Comparison of ENCODE assay signal across 1 cellular context in the genomic region with DNA sequence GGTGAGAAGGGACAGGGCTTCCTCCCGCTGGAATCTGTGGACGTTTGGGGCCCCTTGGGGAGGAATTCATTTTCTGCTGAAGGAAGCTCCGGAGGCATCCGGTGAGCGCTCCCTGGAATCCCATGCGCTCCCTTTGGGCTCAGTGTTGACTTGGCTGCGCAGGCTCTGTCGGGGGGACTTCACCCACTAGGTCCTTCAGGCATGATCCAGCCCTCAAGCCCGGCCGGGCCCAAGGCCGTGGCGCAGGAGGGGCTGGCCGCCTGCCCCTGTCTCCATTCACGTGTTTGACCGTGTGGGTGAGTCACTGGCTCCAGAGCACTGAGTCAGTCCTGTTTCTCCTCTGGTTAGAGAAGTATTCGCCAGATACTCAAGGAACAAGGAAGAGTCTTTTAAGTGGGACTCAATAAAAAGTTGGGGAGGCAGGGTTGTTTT.
TF ChIP-seq lines count a peak whose summit lies in the region.

No MANE protein-coding gene starts in this region.

TF ChIP-seq in HepG2, 621 proteins besides CTCF, POLR2A, EP300 and RAD21 (continued from another document and continues in another):
- TF ChIP-seq NFKB2 (CRISPR knock-in tag; IDR thresholded peaks at IDR 0.05; ENCODE audit: borderline replicate concordance) (no peak; the same call in 1 of the 2 replicates), ZNF781 (CRISPR knock-in tag; IDR thresholded peaks at IDR 0.05; ENCODE audit: borderline replicate concordance, not compliant biosample characterization) (no peak), ZNF34 (CRISPR knock-in tag; IDR thresholded peaks at IDR 0.05; ENCODE audit: borderline replicate concordance) (no peak), NFIC (IDR thresholded peaks at IDR 0.05; ENCODE audit: low read length) (no peak), CBX2 (IDR thresholded peaks at IDR 0.05; ENCODE audit: low read depth, low read length) (no peak), CBX2 (CRISPR knock-in tag; IDR thresholded peaks at IDR 0.05; ENCODE audit: low read depth) (no peak), EED (CRISPR knock-in tag; IDR thresholded peaks at IDR 0.05) (no peak), POLR2AphosphoS2 (IDR thresholded peaks at IDR 0.05; ENCODE audit: low read depth, low read length) (no peak), ZNF234 (CRISPR knock-in tag; conservative IDR thresholded peaks at IDR 0.05) (no peak), NR2F6 (IDR thresholded peaks at IDR 0.05) (0 out of 2 replicates have a peak, but pooled peaks have one; percentile 0), NR2F6 (CRISPR knock-in tag; IDR thresholded peaks at IDR 0.05) (no peak), SRSF4 (IDR thresholded peaks at IDR 0.05; ENCODE audit: low read depth, low read length, poor library complexity, severe bottlenecking) (no peak), ISL2 (CRISPR knock-in tag; IDR thresholded peaks at IDR 0.05) (no peak), ATF7-NPFF (CRISPR knock-in tag; IDR thresholded peaks at IDR 0.05; ENCODE audit: low read depth) (no peak), ZNF160 (CRISPR knock-in tag; IDR thresholded peaks at IDR 0.05) (no peak), SRY (CRISPR knock-in tag; IDR thresholded peaks at IDR 0.05) (no peak; the same call in 1 of the 2 replicates), ZNF773 (CRISPR knock-in tag; IDR thresholded peaks at IDR 0.05; ENCODE audit: borderline replicate concordance) (no peak), RBM22 (optimal IDR thresholded peaks at IDR 0.05; ENCODE audit: low read length) (no peak), ERF (CRISPR knock-in tag; IDR thresholded peaks at IDR 0.05) (peak; percentile 62; the same call in 1 of the 2 replicates), ZNF138 (CRISPR knock-in tag; IDR thresholded peaks at IDR 0.05; ENCODE audit: low read depth) (no peak), XBP1 (CRISPR knock-in tag; IDR thresholded peaks at IDR 0.05) (no peak), ZNF446 (CRISPR knock-in tag; IDR thresholded peaks at IDR 0.05) (no peak), ZNF549 (CRISPR knock-in tag; IDR thresholded peaks at IDR 0.05) (no peak), ZNF546 (CRISPR knock-in tag; conservative IDR thresholded peaks at IDR 0.05) (no peak), ZSCAN22 (CRISPR knock-in tag; IDR thresholded peaks at IDR 0.05) (no peak), ZFYVE20 (CRISPR knock-in tag; IDR thresholded peaks at IDR 0.05; ENCODE audit: borderline replicate concordance, low read depth) (no peak), TEAD3 (CRISPR knock-in tag; optimal IDR thresholded peaks at IDR 0.05; ENCODE audit: borderline replicate concordance) (peak; percentile 79), MTF2 (CRISPR knock-in tag; IDR thresholded peaks at IDR 0.05; ENCODE audit: borderline replicate concordance) (no peak), ZNF567 (CRISPR knock-in tag; IDR thresholded peaks at IDR 0.05; ENCODE audit: borderline replicate concordance) (no peak), ZNF570 (CRISPR knock-in tag; IDR thresholded peaks at IDR 0.05; ENCODE audit: borderline replicate concordance) (no peak), KLF16 (CRISPR knock-in tag; IDR thresholded peaks at IDR 0.05) (peak in 1 of 2 experiments; percentile 55; a peak in 1 of 4 replicates), ZNF672 (CRISPR knock-in tag; IDR thresholded peaks at IDR 0.05) (no peak), NR2C2 (CRISPR knock-in tag; IDR thresholded peaks at IDR 0.05; ENCODE audit: borderline replicate concordance) (no peak), ZNF296 (CRISPR knock-in tag; conservative IDR thresholded peaks at IDR 0.05) (no peak)
- TF ChIP-seq, protein P1, sequence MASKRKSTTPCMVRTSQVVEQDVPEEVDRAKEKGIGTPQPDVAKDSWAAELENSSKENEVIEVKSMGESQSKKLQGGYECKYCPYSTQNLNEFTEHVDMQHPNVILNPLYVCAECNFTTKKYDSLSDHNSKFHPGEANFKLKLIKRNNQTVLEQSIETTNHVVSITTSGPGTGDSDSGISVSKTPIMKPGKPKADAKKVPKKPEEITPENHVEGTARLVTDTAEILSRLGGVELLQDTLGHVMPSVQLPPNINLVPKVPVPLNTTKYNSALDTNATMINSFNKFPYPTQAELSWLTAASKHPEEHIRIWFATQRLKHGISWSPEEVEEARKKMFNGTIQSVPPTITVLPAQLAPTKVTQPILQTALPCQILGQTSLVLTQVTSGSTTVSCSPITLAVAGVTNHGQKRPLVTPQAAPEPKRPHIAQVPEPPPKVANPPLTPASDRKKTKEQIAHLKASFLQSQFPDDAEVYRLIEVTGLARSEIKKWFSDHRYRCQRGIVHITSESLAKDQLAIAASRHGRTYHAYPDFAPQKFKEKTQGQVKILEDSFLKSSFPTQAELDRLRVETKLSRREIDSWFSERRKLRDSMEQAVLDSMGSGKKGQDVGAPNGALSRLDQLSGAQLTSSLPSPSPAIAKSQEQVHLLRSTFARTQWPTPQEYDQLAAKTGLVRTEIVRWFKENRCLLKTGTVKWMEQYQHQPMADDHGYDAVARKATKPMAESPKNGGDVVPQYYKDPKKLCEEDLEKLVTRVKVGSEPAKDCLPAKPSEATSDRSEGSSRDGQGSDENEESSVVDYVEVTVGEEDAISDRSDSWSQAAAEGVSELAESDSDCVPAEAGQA (IDR thresholded peaks at IDR 0.05; ENCODE audit: low read depth) = no peak
- TF ChIP-seq, protein P1 (CRISPR knock-in tag; IDR thresholded peaks at IDR 0.05; ENCODE audit: borderline replicate concordance) = no peak
- TF ChIP-seq, protein P2, sequence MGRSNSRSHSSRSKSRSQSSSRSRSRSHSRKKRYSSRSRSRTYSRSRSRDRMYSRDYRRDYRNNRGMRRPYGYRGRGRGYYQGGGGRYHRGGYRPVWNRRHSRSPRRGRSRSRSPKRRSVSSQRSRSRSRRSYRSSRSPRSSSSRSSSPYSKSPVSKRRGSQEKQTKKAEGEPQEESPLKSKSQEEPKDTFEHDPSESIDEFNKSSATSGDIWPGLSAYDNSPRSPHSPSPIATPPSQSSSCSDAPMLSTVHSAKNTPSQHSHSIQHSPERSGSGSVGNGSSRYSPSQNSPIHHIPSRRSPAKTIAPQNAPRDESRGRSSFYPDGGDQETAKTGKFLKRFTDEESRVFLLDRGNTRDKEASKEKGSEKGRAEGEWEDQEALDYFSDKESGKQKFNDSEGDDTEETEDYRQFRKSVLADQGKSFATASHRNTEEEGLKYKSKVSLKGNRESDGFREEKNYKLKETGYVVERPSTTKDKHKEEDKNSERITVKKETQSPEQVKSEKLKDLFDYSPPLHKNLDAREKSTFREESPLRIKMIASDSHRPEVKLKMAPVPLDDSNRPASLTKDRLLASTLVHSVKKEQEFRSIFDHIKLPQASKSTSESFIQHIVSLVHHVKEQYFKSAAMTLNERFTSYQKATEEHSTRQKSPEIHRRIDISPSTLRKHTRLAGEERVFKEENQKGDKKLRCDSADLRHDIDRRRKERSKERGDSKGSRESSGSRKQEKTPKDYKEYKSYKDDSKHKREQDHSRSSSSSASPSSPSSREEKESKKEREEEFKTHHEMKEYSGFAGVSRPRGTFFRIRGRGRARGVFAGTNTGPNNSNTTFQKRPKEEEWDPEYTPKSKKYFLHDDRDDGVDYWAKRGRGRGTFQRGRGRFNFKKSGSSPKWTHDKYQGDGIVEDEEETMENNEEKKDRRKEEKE (IDR thresholded peaks at IDR 0.05) = no peak
- TF ChIP-seq, protein P3, sequence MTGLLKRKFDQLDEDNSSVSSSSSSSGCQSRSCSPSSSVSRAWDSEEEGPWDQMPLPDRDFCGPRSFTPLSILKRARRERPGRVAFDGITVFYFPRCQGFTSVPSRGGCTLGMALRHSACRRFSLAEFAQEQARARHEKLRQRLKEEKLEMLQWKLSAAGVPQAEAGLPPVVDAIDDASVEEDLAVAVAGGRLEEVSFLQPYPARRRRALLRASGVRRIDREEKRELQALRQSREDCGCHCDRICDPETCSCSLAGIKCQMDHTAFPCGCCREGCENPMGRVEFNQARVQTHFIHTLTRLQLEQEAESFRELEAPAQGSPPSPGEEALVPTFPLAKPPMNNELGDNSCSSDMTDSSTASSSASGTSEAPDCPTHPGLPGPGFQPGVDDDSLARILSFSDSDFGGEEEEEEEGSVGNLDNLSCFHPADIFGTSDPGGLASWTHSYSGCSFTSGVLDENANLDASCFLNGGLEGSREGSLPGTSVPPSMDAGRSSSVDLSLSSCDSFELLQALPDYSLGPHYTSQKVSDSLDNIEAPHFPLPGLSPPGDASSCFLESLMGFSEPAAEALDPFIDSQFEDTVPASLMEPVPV (CRISPR knock-in tag; IDR thresholded peaks at IDR 0.05) = peak; percentile 56; the same call in 1 of the 2 replicates
- TF ChIP-seq, protein P4, sequence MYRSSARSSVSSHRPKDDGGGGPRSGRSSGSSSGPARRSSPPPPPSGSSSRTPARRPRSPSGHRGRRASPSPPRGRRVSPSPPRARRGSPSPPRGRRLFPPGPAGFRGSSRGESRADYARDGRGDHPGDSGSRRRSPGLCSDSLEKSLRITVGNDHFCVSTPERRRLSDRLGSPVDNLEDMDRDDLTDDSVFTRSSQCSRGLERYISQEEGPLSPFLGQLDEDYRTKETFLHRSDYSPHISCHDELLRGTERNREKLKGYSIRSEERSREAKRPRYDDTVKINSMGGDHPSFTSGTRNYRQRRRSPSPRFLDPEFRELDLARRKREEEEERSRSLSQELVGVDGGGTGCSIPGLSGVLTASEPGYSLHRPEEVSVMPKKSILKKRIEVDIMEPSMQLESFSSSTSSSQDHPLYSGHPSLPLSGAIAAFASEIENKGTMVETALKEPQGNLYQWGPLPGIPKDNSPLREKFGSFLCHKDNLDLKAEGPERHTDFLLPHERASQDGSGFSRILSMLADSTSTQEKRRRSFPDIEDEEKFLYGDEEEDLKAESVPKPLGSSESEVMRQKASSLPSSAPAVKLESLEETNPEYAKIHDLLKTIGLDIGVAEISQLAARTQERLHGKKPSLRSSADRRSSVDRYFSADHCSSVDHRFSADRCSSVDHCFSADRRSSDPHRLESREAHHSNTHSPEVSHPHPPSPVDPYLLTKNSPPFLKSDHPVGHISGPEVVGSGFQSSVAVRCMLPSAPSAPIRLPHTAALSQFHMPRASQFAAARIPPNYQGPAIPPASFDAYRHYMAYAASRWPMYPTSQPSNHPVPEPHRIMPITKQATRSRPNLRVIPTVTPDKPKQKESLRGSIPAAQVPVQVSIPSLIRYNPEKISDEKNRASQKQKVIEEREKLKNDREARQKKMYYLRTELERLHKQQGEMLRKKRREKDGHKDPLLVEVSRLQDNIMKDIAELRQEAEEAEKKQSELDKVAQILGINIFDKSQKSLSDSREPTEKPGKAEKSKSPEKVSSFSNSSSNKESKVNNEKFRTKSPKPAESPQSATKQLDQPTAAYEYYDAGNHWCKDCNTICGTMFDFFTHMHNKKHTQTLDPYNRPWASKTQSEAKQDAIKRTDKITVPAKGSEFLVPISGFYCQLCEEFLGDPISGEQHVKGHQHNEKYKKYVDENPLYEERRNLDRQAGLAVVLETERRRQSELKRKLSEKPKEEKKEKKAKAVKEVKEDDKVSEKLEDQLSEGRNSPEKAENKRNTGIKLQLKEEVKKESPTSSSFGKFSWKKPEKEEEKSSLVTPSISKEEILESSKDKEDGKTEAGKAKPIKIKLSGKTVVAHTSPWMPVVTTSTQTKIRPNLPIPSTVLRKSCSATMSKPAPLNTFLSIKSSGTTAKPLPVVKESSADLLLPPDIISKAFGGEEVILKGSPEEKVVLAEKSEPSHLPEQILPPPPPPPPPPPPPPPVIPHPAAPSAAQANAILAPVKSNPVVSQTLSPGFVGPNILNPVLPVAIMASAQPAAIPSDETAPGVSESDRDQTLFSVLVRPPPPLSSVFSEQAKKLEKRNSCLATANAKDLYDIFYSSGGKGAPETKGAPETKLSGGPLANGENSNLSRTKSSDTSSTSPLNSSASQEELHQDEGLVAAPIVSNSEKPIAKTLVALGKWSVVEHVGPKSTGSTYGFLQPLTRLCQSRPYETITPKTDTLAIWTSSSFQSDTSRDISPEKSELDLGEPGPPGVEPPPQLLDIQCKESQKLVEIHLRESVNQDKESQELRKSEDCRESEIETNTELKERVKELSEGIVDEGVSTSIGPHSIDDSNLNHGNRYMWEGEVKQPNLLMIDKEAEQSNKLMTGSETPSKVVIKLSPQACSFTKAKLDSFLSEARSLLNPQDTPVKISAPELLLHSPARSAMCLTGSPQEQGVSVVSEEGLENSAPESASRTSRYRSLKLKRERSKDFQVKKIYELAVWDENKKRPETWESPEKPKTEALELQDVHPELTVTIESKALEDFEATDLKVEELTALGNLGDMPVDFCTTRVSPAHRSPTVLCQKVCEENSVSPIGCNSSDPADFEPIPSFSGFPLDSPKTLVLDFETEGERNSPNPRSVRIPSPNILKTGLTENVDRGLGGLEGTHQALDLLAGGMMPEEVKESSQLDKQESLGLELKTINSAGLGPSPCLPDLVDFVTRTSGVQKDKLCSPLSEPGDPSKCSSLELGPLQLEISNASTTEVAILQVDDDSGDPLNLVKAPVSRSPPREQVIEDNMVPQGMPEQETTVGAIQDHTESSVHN (CRISPR knock-in tag; IDR thresholded peaks at IDR 0.05) = no peak
- TF ChIP-seq, protein P5, sequence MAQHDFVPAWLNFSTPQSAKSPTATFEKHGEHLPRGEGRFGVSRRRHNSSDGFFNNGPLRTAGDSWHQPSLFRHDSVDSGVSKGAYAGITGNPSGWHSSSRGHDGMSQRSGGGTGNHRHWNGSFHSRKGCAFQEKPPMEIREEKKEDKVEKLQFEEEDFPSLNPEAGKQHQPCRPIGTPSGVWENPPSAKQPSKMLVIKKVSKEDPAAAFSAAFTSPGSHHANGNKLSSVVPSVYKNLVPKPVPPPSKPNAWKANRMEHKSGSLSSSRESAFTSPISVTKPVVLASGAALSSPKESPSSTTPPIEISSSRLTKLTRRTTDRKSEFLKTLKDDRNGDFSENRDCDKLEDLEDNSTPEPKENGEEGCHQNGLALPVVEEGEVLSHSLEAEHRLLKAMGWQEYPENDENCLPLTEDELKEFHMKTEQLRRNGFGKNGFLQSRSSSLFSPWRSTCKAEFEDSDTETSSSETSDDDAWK (CRISPR knock-in tag; IDR thresholded peaks at IDR 0.05) = no peak
- TF ChIP-seq, protein P6, sequence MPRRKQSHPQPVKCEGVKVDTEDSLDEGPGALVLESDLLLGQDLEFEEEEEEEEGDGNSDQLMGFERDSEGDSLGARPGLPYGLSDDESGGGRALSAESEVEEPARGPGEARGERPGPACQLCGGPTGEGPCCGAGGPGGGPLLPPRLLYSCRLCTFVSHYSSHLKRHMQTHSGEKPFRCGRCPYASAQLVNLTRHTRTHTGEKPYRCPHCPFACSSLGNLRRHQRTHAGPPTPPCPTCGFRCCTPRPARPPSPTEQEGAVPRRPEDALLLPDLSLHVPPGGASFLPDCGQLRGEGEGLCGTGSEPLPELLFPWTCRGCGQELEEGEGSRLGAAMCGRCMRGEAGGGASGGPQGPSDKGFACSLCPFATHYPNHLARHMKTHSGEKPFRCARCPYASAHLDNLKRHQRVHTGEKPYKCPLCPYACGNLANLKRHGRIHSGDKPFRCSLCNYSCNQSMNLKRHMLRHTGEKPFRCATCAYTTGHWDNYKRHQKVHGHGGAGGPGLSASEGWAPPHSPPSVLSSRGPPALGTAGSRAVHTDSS (CRISPR knock-in tag; conservative IDR thresholded peaks at IDR 0.05) = no peak
